ENCODE assay signal across 15 cellular contexts in genomic region chr11:66333220-66333877, GRCh38. TPM values are rescaled to one million over a fixed set of nuclear protein-coding genes. Genes with fewer than 3 reads are reported as not detected.
"Had no signal": no experiment of that assay in that cellular context is flagged by ENCODE, and none has a peak within 500 bp of the region (broad histone marks: within the 10 kb centered on the region; RNA-seq: fewer than 3 reads in every experiment).

No MANE protein-coding gene starts in this region.

- DNase-seq: activated CD4-positive, alpha-beta memory T cell treated with anti-CD3 and anti-CD28 coated beads, Interleukin-2, amount 10 ng/mL, durations not matched to agents 7 days and 5 days; activated CD4-positive, alpha-beta T cell treated with anti-CD3 and anti-CD28 coated beads for 4 hours; activated CD8-positive, alpha-beta memory T cell treated with anti-CD3 and anti-CD28 coated beads, Interleukin-2, amount 50 U/mL, for 4 hours; activated gamma-delta T cell; activated naive CD8-positive, alpha-beta T cell treated with anti-CD3 and anti-CD28 coated beads for 36 hours; activated T-cell treated with anti-CD3 and anti-CD28 coated beads, Interleukin-2, amount 50 U/mL, for 72 hours; anterior cingulate cortex; naive thymus-derived CD4-positive, alpha-beta T cell; small intestine; stimulated activated naive CD8-positive, alpha-beta T cell treated with anti-CD3 and anti-CD28 coated beads, Interleukin-15, amount 100 ng/mL, for 72 hours; SW 1271 had no signal

- H3K4me3 ChIP-seq: esophagus muscularis mucosa, hepatocyte had no signal

- H3K27ac ChIP-seq: esophagus muscularis mucosa, hepatocyte, neutrophil had no signal

- ATAC-seq: activated T-cell treated with anti-CD3 and anti-CD28 coated beads, Interleukin-2, amount 50 U/mL, for 72 hours; naive thymus-derived CD4-positive, alpha-beta T cell; stimulated activated naive CD8-positive, alpha-beta T cell treated with anti-CD3 and anti-CD28 coated beads, Interleukin-15, amount 100 ng/mL, for 72 hours; WTC11 had no signal

- H3K9me3 ChIP-seq: esophagus muscularis mucosa, neutrophil had no signal

- H3K27me3 ChIP-seq: esophagus muscularis mucosa, hepatocyte had no signal

RNA-seq across cellular contexts. Expression of gene CD248, which starts 16.5 kb away (rescaled TPM):
- total RNA-seq: activated CD4-positive, alpha-beta memory T cell treated with anti-CD3 and anti-CD28 coated beads, Interleukin-2, amount 10 ng/mL, durations not matched to agents 7 days and 5 days had no signal
